In genomic region chr3:137642831-137643230, GRCh38 we compare ENCODE assay signal across 18 cellular contexts.
A peak's percentile ranks its signal among the peaks of the same experiment; 100 is the strongest.
DNase-seq lines count a peak whose midpoint lies in the region; ATAC-seq and TF ChIP-seq lines count a peak whose summit lies in the region.
"Had no signal": no experiment of that assay in that cellular context is flagged by ENCODE, and none has a peak within 500 bp of the region (broad histone marks: within the 10 kb centered on the region; RNA-seq: fewer than 3 reads in every experiment).

No MANE protein-coding gene starts in this region.

- peak overlapping the region; percentile 1 for H3K4me3 Mint-ChIP-seq in endodermal cell
- H3K4me3 Mint-ChIP-seq in activated T-helper 1 cell treated with anti-CD3 and anti-CD28 coated beads, Interleukin-12 subunit alpha, Interleukin-12 subunit beta, Interleukin-2, Interleukin-4 antibody, amounts not matched to agents 30 ng/mL and 10 ng/mL and 1 ng/mL, durations not matched to agents 14 hours and 24 hours and 36 hours, result no peak overlapping the region
- H3K4me3 Mint-ChIP-seq in natural killer cell treated with Interleukin-12 subunit alpha and Interleukin-12 subunit beta and Interleukin-15 and Interleukin-18, amount 100 ng/mL, for 72 hours, result no peak overlapping the region
- H3K4me3 Mint-ChIP-seq: activated CD4-positive, alpha-beta T cell treated with anti-CD3 and anti-CD28 coated beads, Interleukin-2, amount 10 ng/mL, durations not matched to agents 24 days and 14 days; B cell; neural crest cell had no signal

- H3K27ac ChIP-seq in GM23248 (no peak overlapping the region), endodermal cell (ENCODE audit: low read depth, low read length) (no peak overlapping the region)
- H3K27ac ChIP-seq: right lobe of liver, thoracic aorta had no signal

- WGBS in GM23248 (ENCODE audit: low coverage in 1 of 2, low lambda C conversion rate in 2 of 2, missing lambda C conversion rate in 2 of 2), 2 experiments, result 9 to 16% methylated on average over 10 of the region's 10 CpGs
- WGBS in endodermal cell (ENCODE audit: insufficient coverage in 1 of 2, insufficient read length in 1 of 2), 2 experiments, result 16 to 45% methylated on average over 10 of the region's 10 CpGs

- H3K9me2 ChIP-seq in GM23248 (ENCODE audit: insufficient read depth), result no peaks in the 10 kb centered on the region

- H3K9me3 ChIP-seq in GM23248 (ENCODE audit: low read depth) (no peaks in the 10 kb centered on the region), endodermal cell (ENCODE audit: control insufficient read depth, low read length) (peaks cover 20% of the 10 kb centered on the region)
- H3K9me3 ChIP-seq: right lobe of liver, thoracic aorta had no signal

- H3K4me3 ChIP-seq in GM23248 (no peak overlapping the region), endodermal cell (ENCODE audit: low read length) (peak overlapping the region; percentile 62)
- H3K4me3 ChIP-seq: right lobe of liver, thoracic aorta had no signal

- H4K20me1 ChIP-seq in GM23248 (ENCODE audit: insufficient read depth), result no peaks in the 10 kb centered on the region

- no peaks in the 10 kb centered on the region for H3K36me3 Mint-ChIP-seq in endodermal cell (ENCODE audit: low read depth)
- H3K36me3 Mint-ChIP-seq in activated T-helper 1 cell treated with anti-CD3 and anti-CD28 coated beads, Interleukin-12 subunit alpha, Interleukin-12 subunit beta, Interleukin-2, Interleukin-4 antibody, amounts not matched to agents 30 ng/mL and 10 ng/mL and 1 ng/mL, durations not matched to agents 14 hours and 24 hours and 36 hours (ENCODE audit: low read depth), result no peaks in the 10 kb centered on the region
- no peaks in the 10 kb centered on the region for H3K36me3 Mint-ChIP-seq in natural killer cell treated with Interleukin-12 subunit alpha and Interleukin-12 subunit beta and Interleukin-15 and Interleukin-18, amount 100 ng/mL, for 72 hours

- in situ Hi-C loops in GM23248 (cut with MboI), result no loop called here

- no peak overlapping the region for H2AFZ ChIP-seq in GM23248

- H3K27me3 Mint-ChIP-seq in endodermal cell (ENCODE audit: insufficient read depth), result peaks cover 13% of the 10 kb centered on the region
- H3K27me3 Mint-ChIP-seq in activated T-helper 1 cell treated with anti-CD3 and anti-CD28 coated beads, Interleukin-12 subunit alpha, Interleukin-12 subunit beta, Interleukin-2, Interleukin-4 antibody, amounts not matched to agents 30 ng/mL and 10 ng/mL and 1 ng/mL, durations not matched to agents 14 hours and 24 hours and 36 hours (ENCODE audit: insufficient read depth), result peaks cover 6% of the 10 kb centered on the region
- H3K27me3 Mint-ChIP-seq in natural killer cell treated with Interleukin-12 subunit alpha and Interleukin-12 subunit beta and Interleukin-15 and Interleukin-18, amount 100 ng/mL, for 72 hours, result no peaks in the 10 kb centered on the region
- H3K27me3 Mint-ChIP-seq: B cell had no signal

- no peaks in the 10 kb centered on the region for H3K27me3 ChIP-seq in GM23248 (replicated peaks; ENCODE audit: insufficient read depth)
- H3K27me3 ChIP-seq in endodermal cell (ENCODE audit: control insufficient read depth, insufficient read depth, low read length, poor library complexity, severe bottlenecking), result no peaks in the 10 kb centered on the region

- H3K4me1 ChIP-seq in GM23248 (ENCODE audit: insufficient read depth) (no peaks in the 10 kb centered on the region), endodermal cell (ENCODE audit: control insufficient read depth, insufficient read depth, low read length) (peaks cover 10% of the 10 kb centered on the region)
- H3K4me1 ChIP-seq: right lobe of liver had no signal

- DNase-seq in GM23248 (peak; percentile 10), NCI-H1105 treated with DMSO at 0.1 percent for 48 hours (lab: John Stamatoyannopoulos, UW) (peak; percentile 67), endodermal cell (peak; percentile 73), mucosa of gallbladder (ENCODE audit: low spot score) (peak; percentile 12), NCI-H524 treated with DMSO at 0.1 percent for 48 hours (lab: John Stamatoyannopoulos, UW) (no peak), MV-4-11 (lab: John Stamatoyannopoulos, UW) (no peak)
- no peak for DNase-seq in activated T-helper 1 cell treated with anti-CD3 and anti-CD28 coated beads, Interleukin-12 subunit alpha, Interleukin-12 subunit beta, Interleukin-2, Interleukin-4 antibody, amounts not matched to agents 30 ng/mL and 10 ng/mL and 1 ng/mL, durations not matched to agents 14 hours and 24 hours and 36 hours (ENCODE audit: low spot score)
- DNase-seq in natural killer cell treated with Interleukin-12 subunit alpha and Interleukin-12 subunit beta and Interleukin-15 and Interleukin-18, amount 100 ng/mL, for 72 hours (ENCODE audit: low spot score), result no peak
- DNase-seq: activated CD4-positive, alpha-beta T cell treated with anti-CD3 and anti-CD28 coated beads, Interleukin-2, amount 10 ng/mL, durations not matched to agents 24 days and 14 days; activated T-cell treated with anti-CD3 and anti-CD28 coated beads for 4 hours; mammary epithelial cell; NCI-H1092; stimulated activated CD8-positive, alpha-beta memory T cell treated with anti-CD3 and anti-CD28 coated beads, Interleukin-4, amount 100 ng/mL, for 48 hours had no signal

- H3K27ac Mint-ChIP-seq in endodermal cell, result peak overlapping the region; percentile 67
- no peak overlapping the region for H3K27ac Mint-ChIP-seq in activated T-helper 1 cell treated with anti-CD3 and anti-CD28 coated beads, Interleukin-12 subunit alpha, Interleukin-12 subunit beta, Interleukin-2, Interleukin-4 antibody, amounts not matched to agents 30 ng/mL and 10 ng/mL and 1 ng/mL, durations not matched to agents 14 hours and 24 hours and 36 hours
- H3K27ac Mint-ChIP-seq in natural killer cell treated with Interleukin-12 subunit alpha and Interleukin-12 subunit beta and Interleukin-15 and Interleukin-18, amount 100 ng/mL, for 72 hours, result no peak overlapping the region
- H3K27ac Mint-ChIP-seq: activated CD4-positive, alpha-beta T cell treated with anti-CD3 and anti-CD28 coated beads, Interleukin-2, amount 10 ng/mL, durations not matched to agents 24 days and 14 days; activated naive CD4-positive, alpha-beta T cell treated with anti-CD3 and anti-CD28 coated beads, Interleukin-2, amount 50 U/mL, for 72 hours; B cell had no signal

- H3K4me1 Mint-ChIP-seq in endodermal cell, result peaks cover 43% of the 10 kb centered on the region
- H3K4me1 Mint-ChIP-seq in activated T-helper 1 cell treated with anti-CD3 and anti-CD28 coated beads, Interleukin-12 subunit alpha, Interleukin-12 subunit beta, Interleukin-2, Interleukin-4 antibody, amounts not matched to agents 30 ng/mL and 10 ng/mL and 1 ng/mL, durations not matched to agents 14 hours and 24 hours and 36 hours (ENCODE audit: low read depth), result no peaks in the 10 kb centered on the region
- no peaks in the 10 kb centered on the region for H3K4me1 Mint-ChIP-seq in natural killer cell treated with Interleukin-12 subunit alpha and Interleukin-12 subunit beta and Interleukin-15 and Interleukin-18, amount 100 ng/mL, for 72 hours (ENCODE audit: low read depth in 2 of 2)
- H3K4me1 Mint-ChIP-seq: activated CD4-positive, alpha-beta T cell treated with anti-CD3 and anti-CD28 coated beads, Interleukin-2, amount 10 ng/mL, durations not matched to agents 24 days and 14 days; B cell had no signal

- H3K4me2 ChIP-seq in GM23248 (ENCODE audit: unreplicated experiment), result no peak overlapping the region

- no peaks in the 10 kb centered on the region for H3F3A ChIP-seq in GM23248 (ENCODE audit: insufficient read depth)

- intact Hi-C loops in activated T-helper 1 cell treated with anti-CD3 and anti-CD28 coated beads, Interleukin-12 subunit alpha, Interleukin-12 subunit beta, Interleukin-2, Interleukin-4 antibody, amounts not matched to agents 30 ng/mL and 10 ng/mL and 1 ng/mL, durations not matched to agents 14 hours and 24 hours and 36 hours (cut with micrococcal nuclease), result no loop called here

- H3K79me2 ChIP-seq in GM23248 (ENCODE audit: insufficient read depth), result no peaks in the 10 kb centered on the region

- no peak for TF ChIP-seq CTCF in endodermal cell (conservative IDR thresholded peaks at IDR 0.05)

- no peak overlapping the region for H3K9ac ChIP-seq in GM23248
- peak overlapping the region; percentile 38 for H3K9ac ChIP-seq in endodermal cell (ENCODE audit: extremely low read depth, low read length, poor library complexity, severe bottlenecking)

- H3K36me3 ChIP-seq in GM23248 (ENCODE audit: low read depth) (no peaks in the 10 kb centered on the region), endodermal cell (ENCODE audit: control insufficient read depth, insufficient read depth, low read length) (no peaks in the 10 kb centered on the region)
- H3K36me3 ChIP-seq: right lobe of liver, thoracic aorta had no signal

- H3K9me3 Mint-ChIP-seq in endodermal cell, result peaks cover 9% of the 10 kb centered on the region
- H3K9me3 Mint-ChIP-seq in activated T-helper 1 cell treated with anti-CD3 and anti-CD28 coated beads, Interleukin-12 subunit alpha, Interleukin-12 subunit beta, Interleukin-2, Interleukin-4 antibody, amounts not matched to agents 30 ng/mL and 10 ng/mL and 1 ng/mL, durations not matched to agents 14 hours and 24 hours and 36 hours, result peaks cover 8% of the 10 kb centered on the region
- peaks cover 3% of the 10 kb centered on the region for H3K9me3 Mint-ChIP-seq in natural killer cell treated with Interleukin-12 subunit alpha and Interleukin-12 subunit beta and Interleukin-15 and Interleukin-18, amount 100 ng/mL, for 72 hours
- H3K9me3 Mint-ChIP-seq: activated CD4-positive, alpha-beta T cell treated with anti-CD3 and anti-CD28 coated beads, Interleukin-2, amount 10 ng/mL, durations not matched to agents 24 days and 14 days; activated naive CD4-positive, alpha-beta T cell treated with anti-CD3 and anti-CD28 coated beads, Interleukin-2, amount 50 U/mL, for 72 hours; neural crest cell had no signal

- no peak for ATAC-seq in natural killer cell treated with Interleukin-12 subunit alpha and Interleukin-12 subunit beta and Interleukin-15 and Interleukin-18, amount 100 ng/mL, for 72 hours
- ATAC-seq: activated naive CD4-positive, alpha-beta T cell treated with anti-CD3 and anti-CD28 coated beads, Interleukin-2, amount 50 U/mL, for 72 hours had no signal

Comparison
In these comparisons a context has a peak if more than half of its experiments do, and no peak if none do; other contexts are left out.
1. DNase-seq: peak in GM23248 (single experiment), NCI-H1105 treated with DMSO at 0.1 percent for 48 hours (single experiment), endodermal cell (single experiment) and mucosa of gallbladder (single experiment); none in NCI-H524 treated with DMSO at 0.1 percent for 48 hours (single experiment), activated T-helper 1 cell treated with anti-CD3 and anti-CD28 coated beads, Interleukin-12 subunit alpha, Interleukin-12 subunit beta, Interleukin-2, Interleukin-4 antibody, amounts not matched to agents 30 ng/mL and 10 ng/mL and 1 ng/mL, durations not matched to agents 14 hours and 24 hours and 36 hours (single experiment), natural killer cell treated with Interleukin-12 subunit alpha and Interleukin-12 subunit beta and Interleukin-15 and Interleukin-18, amount 100 ng/mL, for 72 hours (single experiment) and MV-4-11 (single experiment).